In genomic region chr13:77360032-77360431, GRCh38 we compare ENCODE assay signal across 23 cellular contexts. TPM values are rescaled to one million over a fixed set of nuclear protein-coding genes. Genes with fewer than 3 reads are reported as not detected.
DNase-seq lines count a peak whose midpoint lies in the region; ATAC-seq, FAIRE-seq and TF ChIP-seq lines count a peak whose summit lies in the region.
"Had no signal": no experiment of that assay in that cellular context is flagged by ENCODE, and none has a peak within 500 bp of the region (broad histone marks: within the 10 kb centered on the region; RNA-seq: fewer than 3 reads in every experiment).

No MANE protein-coding gene starts in this region.

- peak; percentile 45 to 67 for ATAC-seq in activated CD4-positive, CD25-positive, alpha-beta regulatory T cell treated with anti-CD3 and anti-CD28 coated beads, Interleukin-2, amount 50 U/mL, for 24 hours
- peak; percentile 61 for ATAC-seq in HG02678 (IDR thresholded peaks at IDR 0.05; ENCODE audit: unreplicated experiment)
- ATAC-seq in HG03565 (IDR thresholded peaks at IDR 0.05; ENCODE audit: unreplicated experiment) = peak; percentile 61
- ATAC-seq in stimulated activated memory B cell treated with anti-CD40 and anti-IgM and Interleukin-4, amounts not matched to agents 10 μg/mL and 1 μg/mL and 100 μg/mL, for 72 hours = peak; percentile 89
- ATAC-seq in lower lobe of right lung = no peak
- ATAC-seq: gastroesophageal sphincter; natural killer cell treated with Interleukin-12 subunit alpha and Interleukin-12 subunit beta and Interleukin-15 and Interleukin-18, amount 100 ng/mL, for 72 hours; Right ventricle myocardium inferior had no signal

- H3K36me3 Mint-ChIP-seq in stimulated activated memory B cell treated with anti-CD40 and anti-IgM and Interleukin-4, amounts not matched to agents 10 μg/mL and 1 μg/mL and 100 μg/mL, for 72 hours = peaks cover 6% of the 10 kb centered on the region
- H3K36me3 Mint-ChIP-seq: natural killer cell treated with Interleukin-12 subunit alpha and Interleukin-12 subunit beta and Interleukin-15 and Interleukin-18, amount 100 ng/mL, for 72 hours had no signal

- TF ChIP-seq CTCF in kidney (IDR thresholded peaks at IDR 0.05; ENCODE audit: borderline replicate concordance, extremely low read depth, insufficient read depth) (no peak), lower lobe of right lung (IDR thresholded peaks at IDR 0.05) (no peak), lower leg skin (IDR thresholded peaks at IDR 0.05) (no peak)

- FAIRE-seq in kidney (lab: Jason Lieb, UNC) = no peak

- DNase-seq in activated CD4-positive, CD25-positive, alpha-beta regulatory T cell (lab: John Stamatoyannopoulos, UW) = no peak
- DNase-seq in kidney (no peak), lower lobe of right lung (no peak), lower leg skin (ENCODE audit: low spot score in 2 of 2) (no peak)
- DNase-seq: activated CD4-positive, alpha-beta T cell treated with anti-CD3 and anti-CD28 coated beads, Interleukin-2, amount 50 U/mL, for 4 hours; activated naive CD4-positive, alpha-beta T cell treated with Interleukin-2 at 50 U/mL for 16 hours; anterior cingulate cortex; erythroblast; KBM-7; NCI-H1105; NCI-H2081 treated with DMSO at 0.1 percent for 48 hours; NCI-H510A; sigmoid colon; trophoblast cell had no signal

- H3K27ac Mint-ChIP-seq in stimulated activated memory B cell treated with anti-CD40 and anti-IgM and Interleukin-4, amounts not matched to agents 10 μg/mL and 1 μg/mL and 100 μg/mL, for 72 hours = peak overlapping the region; percentile 56
- H3K27ac Mint-ChIP-seq: natural killer cell treated with Interleukin-12 subunit alpha and Interleukin-12 subunit beta and Interleukin-15 and Interleukin-18, amount 100 ng/mL, for 72 hours; stimulated activated naive CD8-positive, alpha-beta T cell treated with anti-CD3 and anti-CD28 coated beads, Interleukin-15, Interleukin-2, amounts not matched to agents 100 ng/mL and 50 ng/mL, for 24 hours had no signal

- H3K9ac ChIP-seq in kidney (ENCODE audit: low read length in 2 of 2) = no peak overlapping the region

- no peaks in the 10 kb centered on the region for H3K27me3 ChIP-seq in lower lobe of right lung (ENCODE audit: low read depth)
- H3K27me3 ChIP-seq: gastroesophageal sphincter, sigmoid colon had no signal

- H3K27ac ChIP-seq in kidney (ENCODE audit: low read depth in 2 of 2, low read length in 2 of 2) (no peak overlapping the region), lower lobe of right lung (no peak overlapping the region)
- H3K27ac ChIP-seq: 22Rv1, gastroesophageal sphincter, sigmoid colon had no signal

- WGBS in lower leg skin, 2 donors = 61 to 65% methylated on average over 2 of the region's 2 CpGs

- intact Hi-C loops in kidney (cut with DNase I) (no loop called here), lower lobe of right lung (cut with DNase I) (no loop called here), lower leg skin (cut with DNase I; ENCODE audit: low total_unique reads) (no loop called here)

- H3K36me3 ChIP-seq in kidney (ENCODE audit: control insufficient read depth in 1 of 2, insufficient read depth in 2 of 2, low read length in 2 of 2) = no peaks in the 10 kb centered on the region
- no peaks in the 10 kb centered on the region for H3K36me3 ChIP-seq in lower lobe of right lung
- H3K36me3 ChIP-seq: gastroesophageal sphincter, sigmoid colon had no signal

- H3K4me1 Mint-ChIP-seq in stimulated activated memory B cell treated with anti-CD40 and anti-IgM and Interleukin-4, amounts not matched to agents 10 μg/mL and 1 μg/mL and 100 μg/mL, for 72 hours = peaks cover 21% of the 10 kb centered on the region

- H3K9me3 Mint-ChIP-seq in stimulated activated memory B cell treated with anti-CD40 and anti-IgM and Interleukin-4, amounts not matched to agents 10 μg/mL and 1 μg/mL and 100 μg/mL, for 72 hours = peaks cover 4% of the 10 kb centered on the region
- H3K9me3 Mint-ChIP-seq: natural killer cell treated with Interleukin-12 subunit alpha and Interleukin-12 subunit beta and Interleukin-15 and Interleukin-18, amount 100 ng/mL, for 72 hours; stimulated activated naive CD8-positive, alpha-beta T cell treated with anti-CD3 and anti-CD28 coated beads, Interleukin-15, Interleukin-2, amounts not matched to agents 100 ng/mL and 50 ng/mL, for 24 hours had no signal

- H3K4me3 Mint-ChIP-seq in stimulated activated memory B cell treated with anti-CD40 and anti-IgM and Interleukin-4, amounts not matched to agents 10 μg/mL and 1 μg/mL and 100 μg/mL, for 72 hours = no peak overlapping the region
- H3K4me3 Mint-ChIP-seq: natural killer cell treated with Interleukin-12 subunit alpha and Interleukin-12 subunit beta and Interleukin-15 and Interleukin-18, amount 100 ng/mL, for 72 hours; stimulated activated naive CD8-positive, alpha-beta T cell treated with anti-CD3 and anti-CD28 coated beads, Interleukin-15, Interleukin-2, amounts not matched to agents 100 ng/mL and 50 ng/mL, for 24 hours had no signal

- no peak for TF ChIP-seq POLR2A in lower leg skin (IDR thresholded peaks at IDR 0.05)

- no peak overlapping the region for H3K4me3 ChIP-seq in kidney (ENCODE audit: low read length in 2 of 2)
- H3K4me3 ChIP-seq in lower lobe of right lung = no peak overlapping the region
- H3K4me3 ChIP-seq in lower leg skin (ENCODE audit: low read depth, poor library complexity, severe bottlenecking) = no peak overlapping the region
- H3K4me3 ChIP-seq: gastroesophageal sphincter, sigmoid colon had no signal

- no peaks in the 10 kb centered on the region for H3K9me3 ChIP-seq in kidney (ENCODE audit: control insufficient read depth in 1 of 2, low read length in 2 of 2)
- no peaks in the 10 kb centered on the region for H3K9me3 ChIP-seq in lower lobe of right lung
- H3K9me3 ChIP-seq: gastroesophageal sphincter, sigmoid colon had no signal

- H3K27me3 Mint-ChIP-seq in stimulated activated memory B cell treated with anti-CD40 and anti-IgM and Interleukin-4, amounts not matched to agents 10 μg/mL and 1 μg/mL and 100 μg/mL, for 72 hours = no peaks in the 10 kb centered on the region
- H3K27me3 Mint-ChIP-seq: stimulated activated naive CD8-positive, alpha-beta T cell treated with anti-CD3 and anti-CD28 coated beads, Interleukin-15, Interleukin-2, amounts not matched to agents 100 ng/mL and 50 ng/mL, for 24 hours had no signal

- H3K4me1 ChIP-seq in kidney (ENCODE audit: control insufficient read depth in 1 of 2, insufficient read depth in 1 of 2, low read depth in 1 of 2, low read length in 2 of 2) (no peaks in the 10 kb centered on the region), lower lobe of right lung (no peaks in the 10 kb centered on the region)
- H3K4me1 ChIP-seq: gastroesophageal sphincter, sigmoid colon had no signal

RNA-seq across cellular contexts. Expression of gene MYCBP2, which starts 33.1 kb away (rescaled TPM):
- total RNA-seq in kidney = 96.4 TPM
- polyA plus RNA-seq in kidney (ENCODE audit: insufficient read depth, low read depth, low replicate concordance) = 14.5 TPM
- 91.6 TPM for total RNA-seq in lower lobe of right lung
- 100 to 1,000 TPM; 189 to 242 (median 231) TPM for total RNA-seq in lower leg skin

Comparison
In these comparisons a context has a peak if more than half of its experiments do, and no peak if none do; other contexts are left out.
1. ATAC-seq: peak in activated CD4-positive, CD25-positive, alpha-beta regulatory T cell treated with anti-CD3 and anti-CD28 coated beads, Interleukin-2, amount 50 U/mL, for 24 hours (2 of 2), HG02678 (single experiment), HG03565 (single experiment) and stimulated activated memory B cell treated with anti-CD40 and anti-IgM and Interleukin-4, amounts not matched to agents 10 μg/mL and 1 μg/mL and 100 μg/mL, for 72 hours (single experiment); none in lower lobe of right lung (0 of 2).